In genomic region chr22:41480397-41480735, GRCh38 we compare ENCODE assay signal across 10 cellular contexts. TPM values are rescaled to one million over a fixed set of nuclear protein-coding genes. Genes with fewer than 3 reads are reported as not detected.
DNase-seq lines count a peak whose midpoint lies in the region; ATAC-seq lines count a peak whose summit lies in the region.
"Had no signal": no experiment of that assay in that cellular context is flagged by ENCODE, and none has a peak within 500 bp of the region (broad histone marks: within the 10 kb centered on the region; RNA-seq: fewer than 3 reads in every experiment).

No MANE protein-coding gene starts in this region.

- H3K4me3 ChIP-seq in BLaER1 treated with 17β-estradiol and CSF1 and Interleukin-3, amounts not matched to agents 10 nM and 100 nM = peak overlapping the region in 1 of 10 experiments; percentile 8; a peak in 1 of 20 replicates
- no peak overlapping the region for H3K4me3 ChIP-seq in CD8-positive, alpha-beta memory T cell (ENCODE audit: low read length)
- H3K4me3 ChIP-seq: skin epidermis had no signal

- H3K4me1 ChIP-seq in BLaER1 treated with 17β-estradiol and CSF1 and Interleukin-3, amounts not matched to agents 10 nM and 100 nM = peaks cover 60 to 95% (median 82%) of the 10 kb centered on the region in 10 experiments
- H3K4me1 ChIP-seq in CD8-positive, alpha-beta memory T cell (ENCODE audit: insufficient read depth, low read length) = no peaks in the 10 kb centered on the region

- peak overlapping the region; percentile 37 for H3K27ac Mint-ChIP-seq in T-helper 17 cell
- H3K27ac Mint-ChIP-seq in CD8-positive, alpha-beta memory T cell = no peak overlapping the region

- peak overlapping the region in 7 of 11 experiments; percentile 64 to 89 (median 86); a peak in 9 of 22 replicates for H3K27ac ChIP-seq in BLaER1 treated with 17β-estradiol and CSF1 and Interleukin-3, amounts not matched to agents 10 nM and 100 nM
- H3K27ac ChIP-seq in CD8-positive, alpha-beta memory T cell (ENCODE audit: low read depth, low read length) = no peak overlapping the region

- no peaks in the 10 kb centered on the region for H3K27me3 Mint-ChIP-seq in T-helper 17 cell
- no peaks in the 10 kb centered on the region for H3K27me3 Mint-ChIP-seq in CD8-positive, alpha-beta memory T cell

- H3K4me2 ChIP-seq in BLaER1 treated with 17β-estradiol and CSF1 and Interleukin-3, amounts not matched to agents 10 nM and 100 nM = peak overlapping the region; percentile 57 to 99 (median 85); a peak in 21 of 22 replicates

- peaks cover 54 to 99% (median 89%) of the 10 kb centered on the region in 11 experiments for H4K20me1 ChIP-seq in BLaER1 treated with 17β-estradiol and CSF1 and Interleukin-3, amounts not matched to agents 10 nM and 100 nM

- POLR2A ChIA-PET in CD8-positive, alpha-beta memory T cell (lab: Charles Lee) = no interaction called here

- H3K9me3 ChIP-seq in BLaER1 treated with 17β-estradiol and CSF1 and Interleukin-3, amounts not matched to agents 10 nM and 100 nM (replicated peaks in 1 of 11) = peaks cover 0 to 11% (median 0%) of the 10 kb centered on the region in 11 experiments; a peak in 7 of 22 replicates
- H3K9me3 ChIP-seq in T-helper 17 cell (ENCODE audit: control insufficient read depth, low read length, poor library complexity, severe bottlenecking) = no peaks in the 10 kb centered on the region
- no peaks in the 10 kb centered on the region for H3K9me3 ChIP-seq in CD8-positive, alpha-beta memory T cell (ENCODE audit: low read length)

- no peak overlapping the region for H3K4me3 Mint-ChIP-seq in T-helper 17 cell
- peak overlapping the region in 1 of 7 donors; percentile 6 for H3K4me3 Mint-ChIP-seq in CD8-positive, alpha-beta memory T cell
- H3K4me3 Mint-ChIP-seq: stimulated activated effector memory CD8-positive, alpha-beta T cell treated with anti-CD3 and anti-CD28 coated beads, Interleukin-12 subunit alpha, Interleukin-12 subunit beta, amount 100 ng/mL, for 72 hours had no signal

- DNase-seq in T-helper 17 cell (no peak), fibroblast of peridontal ligament (ENCODE audit: extremely low read depth) (peak; percentile 92), sciatic nerve (ENCODE audit: low spot score) (no peak), NCI-H1048 (lab: John Stamatoyannopoulos, UW) (no peak), islet precursor cell (no peak)
- DNase-seq in CD8-positive, alpha-beta memory T cell = no peak

- peaks cover under 1 to 30% (median 18%) of the 10 kb centered on the region in 11 experiments; a peak in 14 of 22 replicates for H3K36me3 ChIP-seq in BLaER1 treated with 17β-estradiol and CSF1 and Interleukin-3, amounts not matched to agents 10 nM and 100 nM
- no peaks in the 10 kb centered on the region for H3K36me3 ChIP-seq in CD8-positive, alpha-beta memory T cell (ENCODE audit: insufficient read depth, low read length)

- H3K36me3 Mint-ChIP-seq in T-helper 17 cell (ENCODE audit: low read depth) = no peaks in the 10 kb centered on the region
- H3K36me3 Mint-ChIP-seq in CD8-positive, alpha-beta memory T cell = peaks cover 0 to 21% (median 0%) of the 10 kb centered on the region in 3 donors

- CTCF ChIA-PET in CD8-positive, alpha-beta memory T cell (lab: Charles Lee) = interaction anchor here (2.3 kb wide), 1 partner anchor 76 kb away, joined by 7 read pairs; no protein-coding TSS in a partner anchor

- intact Hi-C loops in sciatic nerve (cut with DNase I) = no loop called here

- peaks cover 20% of the 10 kb centered on the region for H3K4me1 Mint-ChIP-seq in T-helper 17 cell
- H3K4me1 Mint-ChIP-seq in CD8-positive, alpha-beta memory T cell = peaks cover 20 to 59% (median 31%) of the 10 kb centered on the region in 3 donors

- ATAC-seq in T-helper 17 cell = no peak
- peak; percentile 28 for ATAC-seq in sciatic nerve
- ATAC-seq in HG03354 (IDR thresholded peaks at IDR 0.05; ENCODE audit: poor library complexity, severe bottlenecking, unreplicated experiment) = no peak
- ATAC-seq: stimulated activated effector memory CD8-positive, alpha-beta T cell treated with anti-CD3 and anti-CD28 coated beads, Interleukin-12 subunit alpha, Interleukin-12 subunit beta, amount 100 ng/mL, for 72 hours had no signal

- peak overlapping the region in 8 of 11 experiments; percentile 19 to 82 (median 69); a peak in 11 of 22 replicates for H3K9ac ChIP-seq in BLaER1 treated with 17β-estradiol and CSF1 and Interleukin-3, amounts not matched to agents 10 nM and 100 nM

- no peaks in the 10 kb centered on the region for H3K27me3 ChIP-seq in BLaER1 treated with 17β-estradiol and CSF1 and Interleukin-3, amounts not matched to agents 10 nM and 100 nM
- H3K27me3 ChIP-seq in CD8-positive, alpha-beta memory T cell (ENCODE audit: insufficient read depth, low read length, poor library complexity, severe bottlenecking) = no peaks in the 10 kb centered on the region

- H3K9me3 Mint-ChIP-seq in CD8-positive, alpha-beta memory T cell = no peaks in the 10 kb centered on the region
- H3K9me3 Mint-ChIP-seq: stimulated activated effector memory CD8-positive, alpha-beta T cell treated with anti-CD3 and anti-CD28 coated beads, Interleukin-12 subunit alpha, Interleukin-12 subunit beta, amount 100 ng/mL, for 72 hours had no signal

RNA-seq across cellular contexts. Expression of gene ACO2, which starts 11.4 kb away (rescaled TPM):
- 10 to 100 TPM; 77.2 to 81.9 TPM for total RNA-seq in T-helper 17 cell
- 68.0 TPM for total RNA-seq in sciatic nerve
- 100 to 1,000 TPM; 112 to 114 TPM for total RNA-seq in CD8-positive, alpha-beta memory T cell
- polyA plus RNA-seq in CD8-positive, alpha-beta memory T cell = 92.5 TPM

RNA-seq across cellular contexts. Expression of gene PHF5A, which starts 11.9 kb away (rescaled TPM):
- total RNA-seq in T-helper 17 cell (10 to 100 TPM; 31.7 to 39.6 TPM), sciatic nerve (26.9 TPM)
- total RNA-seq in CD8-positive, alpha-beta memory T cell = 100 to 1,000 TPM; 120 to 125 TPM
- polyA plus RNA-seq in CD8-positive, alpha-beta memory T cell = 24.9 TPM

RNA-seq across cellular contexts. Expression of gene TOB2, which starts 33.8 kb away (rescaled TPM):
- total RNA-seq in T-helper 17 cell = 10 to 100 TPM; 30.8 to 44.0 TPM
- 67.7 TPM for total RNA-seq in sciatic nerve
- total RNA-seq in CD8-positive, alpha-beta memory T cell = 10 to 100 TPM; 56.4 to 59.8 TPM
- polyA plus RNA-seq in CD8-positive, alpha-beta memory T cell = 24.8 TPM
